23 cellular contexts compared by ENCODE assay signal in genomic region chr7:20269726-20270125, GRCh38. TPM values are rescaled to one million over a fixed set of nuclear protein-coding genes. Genes with fewer than 3 reads are reported as not detected.
DNase-seq lines count a peak whose midpoint lies in the region; ATAC-seq and TF ChIP-seq lines count a peak whose summit lies in the region.
"Had no signal": no experiment of that assay in that cellular context is flagged by ENCODE, and none has a peak within 500 bp of the region (broad histone marks: within the 10 kb centered on the region; RNA-seq: fewer than 3 reads in every experiment).

No MANE protein-coding gene starts in this region.

- in situ Hi-C loops in mammary epithelial cell (cut with MboI; ENCODE audit: low sequenced_read_pairs in 2 of 2) = no loop called here

- no peaks in the 10 kb centered on the region for H3K36me3 Mint-ChIP-seq in activated CD8-positive, alpha-beta T cell treated with anti-CD3 and anti-CD28 coated beads for 36 hours (ENCODE audit: low read depth)
- H3K36me3 Mint-ChIP-seq: activated naive CD8-positive, alpha-beta T cell; CD4-positive, CD25-positive, alpha-beta regulatory T cell had no signal

- H3K27ac ChIP-seq in mammary epithelial cell (ENCODE audit: insufficient read depth, low read depth, low read length) (no peak overlapping the region), breast epithelium (no peak overlapping the region), esophagus squamous epithelium (no peak overlapping the region)
- H3K27ac ChIP-seq: esophagus muscularis mucosa, pancreas, sigmoid colon, transverse colon had no signal

- H3K36me3 ChIP-seq in mammary epithelial cell (ENCODE audit: insufficient read depth, low read length) (no peaks in the 10 kb centered on the region), breast epithelium (no peaks in the 10 kb centered on the region), esophagus squamous epithelium (no peaks in the 10 kb centered on the region)
- H3K36me3 ChIP-seq: esophagus muscularis mucosa, heart right ventricle, pancreas, sigmoid colon, transverse colon had no signal

- peaks cover 2% of the 10 kb centered on the region for H3K27me3 Mint-ChIP-seq in activated CD8-positive, alpha-beta T cell treated with anti-CD3 and anti-CD28 coated beads for 36 hours
- H3K27me3 Mint-ChIP-seq: CD4-positive, CD25-positive, alpha-beta regulatory T cell had no signal

- no peaks in the 10 kb centered on the region for H3K79me2 ChIP-seq in mammary epithelial cell (ENCODE audit: insufficient read depth, low read length)

- intact Hi-C loops in mammary epithelial cell (cut with micrococcal nuclease) = no loop called here
- intact Hi-C loops in breast epithelium (cut with DNase I; ENCODE audit: low total_unique reads) = no loop called here
- intact Hi-C loops in esophagus squamous epithelium (cut with DNase I) = no loop called here
- intact Hi-C loops in activated CD8-positive, alpha-beta T cell treated with anti-CD3 and anti-CD28 coated beads for 36 hours (cut with micrococcal nuclease) = no loop called here

- POLR2A ChIA-PET in activated CD8-positive, alpha-beta T cell treated with anti-CD3 and anti-CD28 coated beads for 36 hours (lab: Charles Lee) = no interaction called here

- DNase-seq in mammary epithelial cell (peak; percentile 34), breast epithelium (ENCODE audit: low spot score in 2 of 2) (no peak), amniotic epithelial cell (ENCODE audit: low read depth) (peak; percentile 49), fibroblast of the aortic adventitia (ENCODE audit: low read depth) (peak; percentile 89), esophagus squamous epithelium (lab: John Stamatoyannopoulos, UW) (no peak), DMS79 treated with DMSO at 0.1 percent for 48 hours (lab: John Stamatoyannopoulos, UW) (no peak)
- no peak for DNase-seq in activated CD8-positive, alpha-beta T cell treated with anti-CD3 and anti-CD28 coated beads for 36 hours
- DNase-seq: 8988T; CD4-positive, CD25-positive, alpha-beta regulatory T cell; DMS153; heart right ventricle; NCI-H1105; NCI-H2081; NCI-H510A treated with DMSO at 0.1 percent for 48 hours; pancreas; sigmoid colon; stimulated activated CD4-positive, alpha-beta T cell treated with anti-CD3 and anti-CD28 coated beads, Interleukin-2, amount 100 ng/mL, for 24 hours; stimulated activated naive CD8-positive, alpha-beta T cell treated with anti-CD3 and anti-CD28 coated beads, Interleukin-15, Interleukin-2, amounts not matched to agents 100 U/mL and 50 U/mL, for 24 hours; transverse colon had no signal

- no peaks in the 10 kb centered on the region for H3K4me1 Mint-ChIP-seq in activated CD8-positive, alpha-beta T cell treated with anti-CD3 and anti-CD28 coated beads for 36 hours (ENCODE audit: low read depth)
- H3K4me1 Mint-ChIP-seq: CD4-positive, CD25-positive, alpha-beta regulatory T cell had no signal

- H3K9me3 Mint-ChIP-seq in activated CD8-positive, alpha-beta T cell treated with anti-CD3 and anti-CD28 coated beads for 36 hours = no peaks in the 10 kb centered on the region

- no peaks in the 10 kb centered on the region for H3K4me1 ChIP-seq in mammary epithelial cell (ENCODE audit: insufficient read depth, low read length)
- no peaks in the 10 kb centered on the region for H3K4me1 ChIP-seq in breast epithelium
- H3K4me1 ChIP-seq in esophagus squamous epithelium = no peaks in the 10 kb centered on the region
- H3K4me1 ChIP-seq: pancreas, transverse colon had no signal

- BruUV-seq in mammary epithelial cell (replicated peaks; lab: Mats Ljungman, UMichigan) = no TSS peak

- no peak overlapping the region for H3K4me2 ChIP-seq in mammary epithelial cell (ENCODE audit: insufficient read depth, low read depth, low read length)

- H2AFZ ChIP-seq in mammary epithelial cell (ENCODE audit: low read depth, low read length) = peak overlapping the region; percentile 52

- dilution Hi-C loops in mammary epithelial cell (cut with HindIII; ENCODE audit: low sequenced_read_pairs) = no loop called here

- no peak for TF ChIP-seq CTCF in mammary epithelial cell (conservative IDR thresholded peaks at IDR 0.05 in 1 of 2, IDR thresholded peaks at IDR 0.05 in 1 of 2; ENCODE audit: extremely low read depth in 1 of 2, insufficient read depth in 1 of 2, low read depth in 1 of 2, low read length in 2 of 2)
- no peak for TF ChIP-seq CTCF in breast epithelium (IDR thresholded peaks at IDR 0.05)
- no peak for TF ChIP-seq CTCF in fibroblast of the aortic adventitia (IDR thresholded peaks at IDR 0.05; ENCODE audit: insufficient read depth, low read length)
- TF ChIP-seq CTCF in esophagus squamous epithelium (IDR thresholded peaks at IDR 0.05) = no peak
- TF ChIP-seq CTCF in activated CD8-positive, alpha-beta T cell treated with anti-CD3 and anti-CD28 coated beads for 36 hours (IDR thresholded peaks at IDR 0.05) = no peak

- TF ChIP-seq POLR2A in breast epithelium (IDR thresholded peaks at IDR 0.05) (no peak), esophagus squamous epithelium (IDR thresholded peaks at IDR 0.05) (no peak)

- no peaks in the 10 kb centered on the region for H4K20me1 ChIP-seq in mammary epithelial cell (ENCODE audit: insufficient read depth, low read length)

- H3K4me3 ChIP-seq in mammary epithelial cell (replicated peaks in 1 of 3; ENCODE audit: insufficient read depth in 1 of 3, low read depth in 2 of 3, low read length in 3 of 3) (no peak overlapping the region), breast epithelium (no peak overlapping the region), fibroblast of the aortic adventitia (ENCODE audit: low read depth, low read length) (no peak overlapping the region), esophagus squamous epithelium (no peak overlapping the region)
- H3K4me3 ChIP-seq: esophagus muscularis mucosa, heart right ventricle, lung, pancreas, sigmoid colon, transverse colon had no signal

- H3K9me3 ChIP-seq in mammary epithelial cell (replicated peaks; ENCODE audit: insufficient read depth, low read length) (no peaks in the 10 kb centered on the region), breast epithelium (no peaks in the 10 kb centered on the region), esophagus squamous epithelium (no peaks in the 10 kb centered on the region)
- H3K9me3 ChIP-seq: esophagus muscularis mucosa, pancreas, sigmoid colon, transverse colon had no signal

- no peak overlapping the region for H3K4me3 Mint-ChIP-seq in activated CD8-positive, alpha-beta T cell treated with anti-CD3 and anti-CD28 coated beads for 36 hours
- H3K4me3 Mint-ChIP-seq: activated naive CD8-positive, alpha-beta T cell; CD4-positive, CD25-positive, alpha-beta regulatory T cell had no signal

- H3K27me3 ChIP-seq in mammary epithelial cell (ENCODE audit: insufficient read depth, low read length) (no peaks in the 10 kb centered on the region), breast epithelium (no peaks in the 10 kb centered on the region), esophagus squamous epithelium (no peaks in the 10 kb centered on the region)
- H3K27me3 ChIP-seq: esophagus muscularis mucosa, heart right ventricle, pancreas, sigmoid colon, transverse colon had no signal

- CTCF ChIA-PET in mammary epithelial cell (lab: Charles Lee; ENCODE audit: low non-redundant PET) = no interaction called here
- CTCF ChIA-PET in activated CD8-positive, alpha-beta T cell treated with anti-CD3 and anti-CD28 coated beads for 36 hours (lab: Charles Lee) = no interaction called here

- ATAC-seq in HG02798 (IDR thresholded peaks at IDR 0.05; ENCODE audit: poor library complexity, unreplicated experiment) = no peak
- ATAC-seq in activated CD8-positive, alpha-beta T cell treated with anti-CD3 and anti-CD28 coated beads for 36 hours = no peak
- ATAC-seq: stimulated activated naive CD8-positive, alpha-beta T cell treated with anti-CD3 and anti-CD28 coated beads, Interleukin-15, Interleukin-2, amounts not matched to agents 100 U/mL and 50 U/mL, for 24 hours had no signal

- H3K27ac Mint-ChIP-seq in activated CD8-positive, alpha-beta T cell treated with anti-CD3 and anti-CD28 coated beads for 36 hours = no peak overlapping the region
- H3K27ac Mint-ChIP-seq: activated naive CD8-positive, alpha-beta T cell; CD4-positive, CD25-positive, alpha-beta regulatory T cell had no signal

- no peak overlapping the region for H3K9ac ChIP-seq in mammary epithelial cell (ENCODE audit: insufficient read depth, low read length)

RNA-seq across cellular contexts. Expression of gene MACC1, which starts 52.5 kb away (rescaled TPM):
- total RNA-seq in mammary epithelial cell (1 to 10 TPM; 3.0 to 3.2 TPM), breast epithelium (10 to 100 TPM in 2 of 3 donors, under 1 TPM in 1; 0.32 to 39.4 (median 19.3) TPM), fibroblast of the aortic adventitia (ENCODE audit: low replicate concordance) (0.18 and 0.49 TPM in 2 replicates), esophagus squamous epithelium (10 to 100 TPM; 17.4 to 32.8 (median 23.2) TPM)
- polyA plus RNA-seq in mammary epithelial cell = 0.51 TPM
- not detected for polyA minus RNA-seq in mammary epithelial cell
- under 1 TPM; 0.14 to 0.38 TPM for total RNA-seq in activated CD8-positive, alpha-beta T cell treated with anti-CD3 and anti-CD28 coated beads for 36 hours

Comparison
In these comparisons a context has a peak if more than half of its experiments do, and no peak if none do; other contexts are left out.
1. DNase-seq: peak in mammary epithelial cell (single experiment), amniotic epithelial cell (single experiment) and fibroblast of the aortic adventitia (single experiment); none in breast epithelium (0 of 2), esophagus squamous epithelium (single experiment), activated CD8-positive, alpha-beta T cell treated with anti-CD3 and anti-CD28 coated beads for 36 hours (single experiment) and DMS79 treated with DMSO at 0.1 percent for 48 hours (single experiment).